ENCODE assay signal across 20 cellular contexts in the genomic region with DNA sequence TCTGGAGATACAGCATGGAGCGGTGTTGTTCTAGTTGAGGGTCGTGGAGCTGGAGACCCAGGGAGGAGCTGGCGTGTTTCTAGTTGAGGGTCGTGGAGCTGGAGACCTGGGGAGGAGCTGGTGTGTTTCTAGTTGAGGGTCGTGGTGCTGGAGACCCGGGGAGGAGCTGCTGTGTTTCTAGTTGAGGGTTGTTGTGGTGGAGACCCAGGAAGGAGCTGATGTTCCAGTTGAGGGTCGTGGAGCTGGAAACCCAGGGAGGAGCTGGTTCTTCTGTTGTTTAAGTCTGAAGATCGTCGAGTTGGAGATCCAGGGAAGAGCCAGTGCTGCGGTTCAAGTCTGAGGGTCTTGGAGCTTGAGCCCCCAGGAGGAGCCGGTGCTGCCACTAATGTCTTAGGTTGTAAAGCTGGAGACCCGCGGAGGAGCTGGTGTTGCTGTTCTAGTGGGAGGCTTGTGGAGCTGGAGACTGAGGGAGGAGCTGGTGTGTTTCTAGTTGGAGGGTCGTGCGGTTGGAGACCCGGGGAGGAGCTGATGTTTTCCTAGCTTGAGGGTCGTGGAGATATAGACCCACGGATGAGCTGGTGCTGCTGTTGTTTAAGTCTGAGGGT.
"Had no signal": no experiment of that assay in that cellular context is flagged by ENCODE, and none has a peak within 500 bp of the region (broad histone marks: within the 10 kb centered on the region; RNA-seq: fewer than 3 reads in every experiment).

No MANE protein-coding gene starts in this region.

- H3K4me3 Mint-ChIP-seq: activated CD4-positive, alpha-beta T cell treated with anti-CD3 and anti-CD28 coated beads for 36 hours; activated naive CD8-positive, alpha-beta T cell treated with anti-CD3 and anti-CD28 coated beads for 36 hours; activated T-cell treated with anti-CD3 and anti-CD28 coated beads, Interleukin-2, amount 50 U/mL, for 24 hours; mesothelial cell of epicardium; nephron; stimulated activated naive CD8-positive, alpha-beta T cell treated with anti-CD3 and anti-CD28 coated beads, Interleukin-15, Interleukin-2, amounts not matched to agents 100 ng/mL and 50 ng/mL, for 24 hours; WTC11 had no signal

- H3K4me3 ChIP-seq: lung, tibial nerve, vagina had no signal

- H3K27ac ChIP-seq: epithelial cell of prostate, foreskin keratinocyte, tibial nerve, vagina had no signal

- H3K4me1 Mint-ChIP-seq: mesothelial cell of epicardium, WTC11 had no signal

- H3K36me3 Mint-ChIP-seq: mesothelial cell of epicardium had no signal

- ATAC-seq: activated CD4-positive, alpha-beta T cell treated with anti-CD3 and anti-CD28 coated beads for 36 hours; foreskin keratinocyte; left colon; WTC11 had no signal

- H3K27me3 Mint-ChIP-seq: activated CD4-positive, alpha-beta T cell treated with anti-CD3 and anti-CD28 coated beads for 36 hours; activated naive CD8-positive, alpha-beta T cell treated with anti-CD3 and anti-CD28 coated beads for 36 hours; activated T-cell treated with anti-CD3 and anti-CD28 coated beads, Interleukin-2, amount 50 U/mL, for 24 hours had no signal

- H3K9me3 Mint-ChIP-seq: activated T-cell treated with anti-CD3 and anti-CD28 coated beads, Interleukin-2, amount 50 U/mL, for 24 hours; mesothelial cell of epicardium; stimulated activated naive CD8-positive, alpha-beta T cell treated with anti-CD3 and anti-CD28 coated beads, Interleukin-15, Interleukin-2, amounts not matched to agents 100 ng/mL and 50 ng/mL, for 24 hours had no signal

- H3K4me1 ChIP-seq: foreskin keratinocyte, vagina had no signal

- H3K27ac Mint-ChIP-seq: activated CD4-positive, alpha-beta T cell treated with anti-CD3 and anti-CD28 coated beads for 36 hours; activated naive CD8-positive, alpha-beta T cell treated with anti-CD3 and anti-CD28 coated beads for 36 hours; activated T-cell treated with anti-CD3 and anti-CD28 coated beads, Interleukin-2, amount 50 U/mL, for 24 hours; mesothelial cell of epicardium; nephron; stimulated activated naive CD8-positive, alpha-beta T cell treated with anti-CD3 and anti-CD28 coated beads, Interleukin-15, Interleukin-2, amounts not matched to agents 100 ng/mL and 50 ng/mL, for 24 hours; WTC11 had no signal

- H3K36me3 ChIP-seq: tibial nerve, vagina had no signal

- H3K9me3 ChIP-seq: tibial nerve, vagina had no signal

- H3K27me3 ChIP-seq: foreskin keratinocyte, vagina had no signal

- DNase-seq: activated CD4-positive, alpha-beta T cell treated with anti-CD3 and anti-CD28 coated beads for 36 hours; activated CD4-positive, alpha-beta T cell treated with anti-CD3 and anti-CD28 coated beads, Interleukin-2, amount 50 U/mL, for 48 hours; activated naive CD8-positive, alpha-beta T cell treated with anti-CD3 and anti-CD28 coated beads for 36 hours; activated T-cell treated with anti-CD3 and anti-CD28 coated beads, Interleukin-2, amount 50 U/mL, for 24 hours; amniotic stem cell; foreskin keratinocyte; glutamatergic neuron; hippocampal formation; islet precursor cell; left colon; occipital lobe; retina had no signal
